ENCODE assay signal across 2 cellular contexts in genomic region chr18:22695674-22696073, GRCh38.
TF ChIP-seq lines count a peak whose summit lies in the region.

No MANE protein-coding gene starts in this region.

TF ChIP-seq in SK-N-SH, 30 proteins besides CTCF, POLR2A, EP300 and RAD21 (continued from another document):
- no peak for TF ChIP-seq REST (IDR thresholded peaks at IDR 0.05; ENCODE audit: low read depth, low read length)
- TF ChIP-seq PBX3 (IDR thresholded peaks at IDR 0.05): no peak
TF ChIP-seq in SK-N-SH: peak in this region for 0.

TF ChIP-seq in SK-N-SH treated with all-trans-retinoic acid at 6 μM for 48 hours, 23 proteins besides CTCF, POLR2A, EP300 and RAD21 (continued from another document):
- TF ChIP-seq CREB5 (CRISPR knock-in tag; IDR thresholded peaks at IDR 0.05; ENCODE audit: low read depth): no peak
- no peak for TF ChIP-seq ZNF8 (CRISPR knock-in tag; IDR thresholded peaks at IDR 0.05)
- no peak for TF ChIP-seq PATZ1 (CRISPR knock-in tag; IDR thresholded peaks at IDR 0.05; ENCODE audit: borderline replicate concordance)
